ENCODE assay signal across 8 cellular contexts in the genomic region with DNA sequence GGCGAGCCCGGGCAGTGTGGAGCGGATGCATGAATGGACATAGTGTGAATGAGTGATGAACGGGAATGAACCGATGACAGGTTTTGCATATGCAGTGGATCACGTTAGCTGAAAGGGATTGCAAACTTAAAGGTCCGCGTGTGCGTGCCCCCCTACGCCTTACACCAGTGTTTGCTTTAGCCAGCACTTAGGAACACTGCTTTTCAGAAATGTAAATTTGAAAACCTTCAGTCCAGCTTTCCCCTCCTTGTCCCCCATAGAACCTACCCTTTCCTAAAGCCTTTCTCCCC. TPM values are rescaled to one million over a fixed set of nuclear protein-coding genes. Genes with fewer than 3 reads are reported as not detected.
DNase-seq lines count a peak whose midpoint lies in the region; ATAC-seq and TF ChIP-seq lines count a peak whose summit lies in the region.

No MANE protein-coding gene starts in this region.

- no peak for ATAC-seq in activated T-cell treated with anti-CD3 and anti-CD28 coated beads, Interleukin-2, amount 50 U/mL, for 72 hours (replicated peaks in 1 of 2)
- no peak for ATAC-seq in left colon

- peaks cover 19 to 37% of the 10 kb centered on the region in 2 donors for H3K36me3 Mint-ChIP-seq in activated T-cell treated with anti-CD3 and anti-CD28 coated beads, Interleukin-2, amount 50 U/mL, for 72 hours (ENCODE audit: insufficient read depth in 2 of 2)

- intact Hi-C loops in prostate gland (cut with DNase I) = no loop called here
- intact Hi-C loops in left colon (cut with DNase I, micrococcal nuclease) = no loop called here

- H3K27ac Mint-ChIP-seq in activated T-cell treated with anti-CD3 and anti-CD28 coated beads, Interleukin-2, amount 50 U/mL, for 72 hours = peak overlapping the region; percentile 90

- peaks cover 50% of the 10 kb centered on the region for H3K4me1 Mint-ChIP-seq in activated T-cell treated with anti-CD3 and anti-CD28 coated beads, Interleukin-2, amount 50 U/mL, for 72 hours (ENCODE audit: low read depth)

- H3K4me1 ChIP-seq in Peyer's patch = peaks cover 0 to 22% (median 7%) of the 10 kb centered on the region in 4 donors
- no peaks in the 10 kb centered on the region for H3K4me1 ChIP-seq in prostate gland (replicated peaks)

- H3K27me3 ChIP-seq in Peyer's patch = no peaks in the 10 kb centered on the region
- no peaks in the 10 kb centered on the region for H3K27me3 ChIP-seq in prostate gland (replicated peaks; ENCODE audit: insufficient read depth)

- H3K4me3 Mint-ChIP-seq in activated T-cell treated with anti-CD3 and anti-CD28 coated beads, Interleukin-2, amount 50 U/mL, for 72 hours = peak overlapping the region; percentile 98

- H3K36me3 ChIP-seq in Peyer's patch (no peaks in the 10 kb centered on the region), prostate gland (no peaks in the 10 kb centered on the region)

- no peak for DNase-seq in activated T-cell treated with anti-CD3 and anti-CD28 coated beads, Interleukin-2, amount 50 U/mL, for 72 hours
- DNase-seq in activated T-cell treated with anti-CD3 and anti-CD28 coated beads for 4 hours (no peak), Peyer's patch (no peak), epithelial cell of proximal tubule (ENCODE audit: low read depth) (no peak), prostate gland (ENCODE audit: low spot score) (no peak), GOT3 (lab: John Stamatoyannopoulos, UW) (no peak), AG20443 (ENCODE audit: low spot score) (no peak), left colon (no peak)

- TF ChIP-seq CTCF in Peyer's patch (IDR thresholded peaks at IDR 0.05) (no peak), epithelial cell of proximal tubule (conservative IDR thresholded peaks at IDR 0.05; ENCODE audit: low read depth, low read length) (no peak), prostate gland (IDR thresholded peaks at IDR 0.05) (no peak)

- no peaks in the 10 kb centered on the region for H3K9me3 ChIP-seq in Peyer's patch
- H3K9me3 ChIP-seq in prostate gland = no peaks in the 10 kb centered on the region

- H3K27ac ChIP-seq in Peyer's patch (peak overlapping the region in 1 of 4 donors; percentile 62), prostate gland (peak overlapping the region; percentile 46 to 70)

- H3K4me3 ChIP-seq in Peyer's patch = peak overlapping the region; percentile 48 to 60 (median 53)
- peak overlapping the region; percentile 74 for H3K4me3 ChIP-seq in epithelial cell of proximal tubule (ENCODE audit: low read depth, low read length)
- peak overlapping the region; percentile 49 to 55 for H3K4me3 ChIP-seq in prostate gland

- TF ChIP-seq POLR2A in Peyer's patch (IDR thresholded peaks at IDR 0.05) = no peak
- no peak for TF ChIP-seq POLR2A in prostate gland (IDR thresholded peaks at IDR 0.05)

- no peaks in the 10 kb centered on the region for H3K27me3 Mint-ChIP-seq in activated T-cell treated with anti-CD3 and anti-CD28 coated beads, Interleukin-2, amount 50 U/mL, for 72 hours (ENCODE audit: low read depth)

- H3K9me3 Mint-ChIP-seq in activated T-cell treated with anti-CD3 and anti-CD28 coated beads, Interleukin-2, amount 50 U/mL, for 72 hours = no peaks in the 10 kb centered on the region

- 0% methylated on average over 10 of the region's 10 CpGs for WGBS in prostate gland

RNA-seq across cellular contexts. Expression of gene PSAT1, which starts 0.7 kb away (rescaled TPM):
- 100 to 1,000 TPM; 206 to 242 TPM for total RNA-seq in activated T-cell treated with anti-CD3 and anti-CD28 coated beads, Interleukin-2, amount 50 U/mL, for 72 hours
- total RNA-seq in Peyer's patch = 1 to 10 TPM; 1.0 to 2.4 (median 1.7) TPM
- total RNA-seq in epithelial cell of proximal tubule = 46.1 and 155 TPM in 2 replicates
- 10 to 100 TPM; 30.4 to 45.8 TPM for total RNA-seq in prostate gland
- 10 to 100 TPM in 1 of 2 donors, 1 to 10 TPM in 1; 2.0 to 12.6 TPM for total RNA-seq in left colon
